In the genomic region with DNA sequence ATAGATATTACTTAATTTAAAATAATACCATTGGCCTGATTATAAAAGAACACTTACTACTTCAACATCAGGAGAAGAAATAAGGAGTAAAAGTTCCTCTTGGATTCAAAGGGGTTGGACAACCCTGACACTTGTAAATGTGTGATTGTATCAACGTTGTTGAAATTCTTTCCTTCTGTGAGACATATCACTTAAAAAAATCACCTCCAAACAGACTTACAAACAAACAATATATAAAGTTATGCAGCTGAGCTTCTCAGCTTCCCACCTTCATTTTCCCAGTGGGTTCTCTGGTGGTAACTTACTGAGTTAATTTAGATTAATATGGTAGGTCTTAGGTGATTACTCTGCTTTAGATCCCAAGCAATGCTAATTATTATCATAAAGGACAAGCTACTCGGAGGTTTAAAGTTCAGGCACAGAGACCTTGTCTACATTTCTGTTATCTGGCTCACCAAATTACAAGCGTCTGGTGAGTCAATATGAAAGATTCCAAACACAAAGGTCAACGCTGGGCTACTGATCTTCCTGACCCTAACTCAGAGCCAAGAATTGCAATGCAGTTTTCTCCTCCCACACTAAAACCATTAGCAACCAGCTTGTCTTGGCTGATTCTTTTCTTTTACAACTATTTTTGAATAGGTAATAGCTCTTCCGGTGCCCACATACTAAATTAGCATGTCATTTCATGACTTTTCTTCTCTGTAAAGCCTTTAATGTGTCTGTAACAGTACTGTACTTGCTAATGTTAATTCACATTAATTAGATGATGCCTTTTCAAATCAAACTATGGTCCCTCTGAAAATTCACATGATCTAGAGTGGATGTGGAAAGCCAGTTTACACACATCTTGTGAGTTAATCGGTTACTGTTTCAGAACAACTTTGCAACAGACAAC, we compare ENCODE assay signal across 12 cellular contexts.
DNase-seq lines count a peak whose midpoint lies in the region; ATAC-seq and TF ChIP-seq lines count a peak whose summit lies in the region.
"Had no signal": no experiment of that assay in that cellular context is flagged by ENCODE, and none has a peak within 500 bp of the region (broad histone marks: within the 10 kb centered on the region; RNA-seq: fewer than 3 reads in every experiment).

No MANE protein-coding gene starts in this region.

- H4K20me1 ChIP-seq in Karpas-422 (ENCODE audit: insufficient read depth, low read depth, low read length), result peaks cover 13% of the 10 kb centered on the region; the same call in 1 of the 2 replicates

- no peaks in the 10 kb centered on the region for H3K9me3 Mint-ChIP-seq in activated CD8-positive, alpha-beta memory T cell treated with anti-CD3 and anti-CD28 coated beads, Interleukin-2, amount 10 ng/mL, durations not matched to agents 7 days and 5 days (ENCODE audit: low read depth)
- H3K9me3 Mint-ChIP-seq: natural killer cell treated with Interleukin-12 subunit alpha and Interleukin-12 subunit beta and Interleukin-15 and Interleukin-18, amount 100 ng/mL, for 72 hours had no signal

- H3K27me3 ChIP-seq in cardiac muscle cell (no peaks in the 10 kb centered on the region), right atrium auricular region (no peaks in the 10 kb centered on the region), Karpas-422 (ENCODE audit: low read length) (no peaks in the 10 kb centered on the region)
- H3K27me3 ChIP-seq: tibial nerve had no signal

- no peak overlapping the region for H3K4me2 ChIP-seq in Karpas-422 (ENCODE audit: low read depth, low read length, poor library complexity, severe bottlenecking)

- ATAC-seq in left lobe of liver, result peak; percentile 96
- no peak for ATAC-seq in activated CD8-positive, alpha-beta memory T cell treated with anti-CD3 and anti-CD28 coated beads, Interleukin-2, amount 10 ng/mL, durations not matched to agents 7 days and 5 days
- ATAC-seq in HG03135 (IDR thresholded peaks at IDR 0.05; ENCODE audit: unreplicated experiment), result no peak
- ATAC-seq: natural killer cell treated with Interleukin-12 subunit alpha and Interleukin-12 subunit beta and Interleukin-15 and Interleukin-18, amount 100 ng/mL, for 72 hours had no signal

- H3K4me3 ChIP-seq in cardiac muscle cell (no peak overlapping the region), right atrium auricular region (no peak overlapping the region), Karpas-422 (ENCODE audit: low read length) (no peak overlapping the region)
- H3K4me3 ChIP-seq: tibial nerve had no signal

- TF ChIP-seq CTCF in cardiac muscle cell (IDR thresholded peaks at IDR 0.05; ENCODE audit: low read depth, low read length), result no peak
- TF ChIP-seq CTCF in right atrium auricular region (IDR thresholded peaks at IDR 0.05), result no peak

- no peak overlapping the region for H2AFZ ChIP-seq in Karpas-422 (ENCODE audit: low read length)

- H3K79me2 ChIP-seq in Karpas-422 (ENCODE audit: low read length), result no peaks in the 10 kb centered on the region

- no peaks in the 10 kb centered on the region for H3K9me3 ChIP-seq in cardiac muscle cell (ENCODE audit: low read depth)
- H3K9me3 ChIP-seq in right atrium auricular region, result no peaks in the 10 kb centered on the region
- H3K9me3 ChIP-seq in Karpas-422 (ENCODE audit: low read length), result no peaks in the 10 kb centered on the region
- H3K9me3 ChIP-seq: tibial nerve had no signal

- no peaks in the 10 kb centered on the region for H3K4me1 Mint-ChIP-seq in activated CD8-positive, alpha-beta memory T cell treated with anti-CD3 and anti-CD28 coated beads, Interleukin-2, amount 10 ng/mL, durations not matched to agents 7 days and 5 days

- H3K9me2 ChIP-seq in Karpas-422 (replicated peaks; ENCODE audit: insufficient read depth, low read length), result no peaks in the 10 kb centered on the region

- no peaks in the 10 kb centered on the region for H3K27me3 Mint-ChIP-seq in activated CD8-positive, alpha-beta memory T cell treated with anti-CD3 and anti-CD28 coated beads, Interleukin-2, amount 10 ng/mL, durations not matched to agents 7 days and 5 days
- H3K27me3 Mint-ChIP-seq: natural killer cell treated with Interleukin-12 subunit alpha and Interleukin-12 subunit beta and Interleukin-15 and Interleukin-18, amount 100 ng/mL, for 72 hours had no signal

- CTCF ChIA-PET in activated CD8-positive, alpha-beta memory T cell treated with anti-CD3 and anti-CD28 coated beads, Interleukin-2, amount 10 ng/mL, durations not matched to agents 7 days and 5 days (lab: Charles Lee), result no interaction called here

- no peak overlapping the region for H3K9ac ChIP-seq in Karpas-422 (ENCODE audit: low read length)

- H3K27ac ChIP-seq in cardiac muscle cell, result peak overlapping the region; percentile 17
- H3K27ac ChIP-seq in right atrium auricular region, result peak overlapping the region in 1 of 2 donors; percentile 3
- H3K27ac ChIP-seq in Karpas-422 (ENCODE audit: low read length), result no peak overlapping the region
- H3K27ac ChIP-seq: tibial nerve had no signal

- peaks cover 3% of the 10 kb centered on the region for H3K36me3 Mint-ChIP-seq in activated CD8-positive, alpha-beta memory T cell treated with anti-CD3 and anti-CD28 coated beads, Interleukin-2, amount 10 ng/mL, durations not matched to agents 7 days and 5 days
- H3K36me3 Mint-ChIP-seq: natural killer cell treated with Interleukin-12 subunit alpha and Interleukin-12 subunit beta and Interleukin-15 and Interleukin-18, amount 100 ng/mL, for 72 hours had no signal

- H3K36me3 ChIP-seq in cardiac muscle cell (no peaks in the 10 kb centered on the region), right atrium auricular region (no peaks in the 10 kb centered on the region), Karpas-422 (ENCODE audit: insufficient read depth, low read length) (no peaks in the 10 kb centered on the region)
- H3K36me3 ChIP-seq: tibial nerve had no signal

- H3K4me3 Mint-ChIP-seq in activated CD8-positive, alpha-beta memory T cell treated with anti-CD3 and anti-CD28 coated beads, Interleukin-2, amount 10 ng/mL, durations not matched to agents 7 days and 5 days, result no peak overlapping the region
- H3K4me3 Mint-ChIP-seq: natural killer cell treated with Interleukin-12 subunit alpha and Interleukin-12 subunit beta and Interleukin-15 and Interleukin-18, amount 100 ng/mL, for 72 hours had no signal

- H3K4me1 ChIP-seq in cardiac muscle cell (ENCODE audit: low read depth), result peaks cover 28% of the 10 kb centered on the region
- H3K4me1 ChIP-seq in right atrium auricular region, result peaks cover 0 to 50% of the 10 kb centered on the region in 2 donors
- H3K4me1 ChIP-seq in Karpas-422 (ENCODE audit: low read length), result no peaks in the 10 kb centered on the region

- DNase-seq in cardiac muscle cell (ENCODE audit: low read depth in 1 of 2, low spot score in 1 of 2) (peak in 1 of 2 donors; percentile 79), right atrium auricular region (ENCODE audit: low spot score) (no peak), astrocyte of the hippocampus (ENCODE audit: low read depth, low spot score) (peak; percentile 44), left lobe of liver (ENCODE audit: low spot score) (peak; percentile 59), Karpas-422 (no peak)
- no peak for DNase-seq in stimulated activated CD8-positive, alpha-beta memory T cell treated with anti-CD3 and anti-CD28 coated beads, Interleukin-4, amount 100 ng/mL, for 48 hours
- DNase-seq in activated CD8-positive, alpha-beta memory T cell treated with anti-CD3 and anti-CD28 coated beads, Interleukin-2, amount 10 ng/mL, durations not matched to agents 7 days and 5 days, result no peak
- DNase-seq: KG1, NCI-H748 treated with DMSO at 0.1 percent for 48 hours had no signal

- no peak overlapping the region for H3K27ac Mint-ChIP-seq in activated CD8-positive, alpha-beta memory T cell treated with anti-CD3 and anti-CD28 coated beads, Interleukin-2, amount 10 ng/mL, durations not matched to agents 7 days and 5 days
- H3K27ac Mint-ChIP-seq: natural killer cell treated with Interleukin-12 subunit alpha and Interleukin-12 subunit beta and Interleukin-15 and Interleukin-18, amount 100 ng/mL, for 72 hours had no signal

Comparison
In these comparisons a context has a peak if more than half of its experiments do, and no peak if none do; other contexts are left out.
1. DNase-seq: peak in astrocyte of the hippocampus (single experiment) and left lobe of liver (single experiment); none in right atrium auricular region (single experiment), stimulated activated CD8-positive, alpha-beta memory T cell treated with anti-CD3 and anti-CD28 coated beads, Interleukin-4, amount 100 ng/mL, for 48 hours (single experiment), activated CD8-positive, alpha-beta memory T cell treated with anti-CD3 and anti-CD28 coated beads, Interleukin-2, amount 10 ng/mL, durations not matched to agents 7 days and 5 days (single experiment) and Karpas-422 (single experiment).